22 cellular contexts compared by ENCODE assay signal in genomic region chr2:23453936-23454460, GRCh38.
A peak's percentile ranks its signal among the peaks of the same experiment; 100 is the strongest.
DNase-seq lines count a peak whose midpoint lies in the region; ATAC-seq, FAIRE-seq and TF ChIP-seq lines count a peak whose summit lies in the region.
"Had no signal": no experiment of that assay in that cellular context is flagged by ENCODE, and none has a peak within 500 bp of the region (broad histone marks: within the 10 kb centered on the region; RNA-seq: fewer than 3 reads in every experiment).

No MANE protein-coding gene starts in this region.

- ATAC-seq in HG02884 (IDR thresholded peaks at IDR 0.05; ENCODE audit: unreplicated experiment): no peak
- ATAC-seq: left cardiac atrium had no signal

- H3K9me3 ChIP-seq in SK-N-MC (ENCODE audit: low read depth, low read length): no peaks in the 10 kb centered on the region
- H3K9me3 ChIP-seq in prostate gland: no peaks in the 10 kb centered on the region

- TF ChIP-seq CTCF in D721Med (IDR thresholded peaks at IDR 0.05; ENCODE audit: insufficient read depth, missing control alignments) (no peak), prostate gland (IDR thresholded peaks at IDR 0.05) (no peak), Calu3 (IDR thresholded peaks at IDR 0.05; ENCODE audit: unreplicated experiment) (no peak), foreskin fibroblast (IDR thresholded peaks at IDR 0.05; ENCODE audit: low read depth, low read length) (no peak)

- WGBS in prostate gland: 57% methylated on average over 10 of the region's 10 CpGs

- FAIRE-seq in D721Med (lab: Jason Lieb, UNC): peak; percentile 48
- peak; percentile 41 for FAIRE-seq in islet of Langerhans (lab: Jason Lieb, UNC)
- FAIRE-seq: G401.6 had no signal

- H3K4me1 Mint-ChIP-seq in Calu3 (ENCODE audit: low read depth, unreplicated experiment): no peaks in the 10 kb centered on the region

- TF ChIP-seq POLR2A in prostate gland (IDR thresholded peaks at IDR 0.05): no peak

- no peaks in the 10 kb centered on the region for H3K27me3 Mint-ChIP-seq in Calu3 (ENCODE audit: unreplicated experiment)

- intact Hi-C loops in prostate gland (cut with DNase I): no loop called here
- intact Hi-C loops in Calu3 (cut with micrococcal nuclease; ENCODE audit: unreplicated experiment): no loop called here

- no peaks in the 10 kb centered on the region for H3K36me3 ChIP-seq in SK-N-MC (ENCODE audit: insufficient read depth, low read length)
- no peaks in the 10 kb centered on the region for H3K36me3 ChIP-seq in prostate gland
- H3K36me3 ChIP-seq: cardiac muscle cell had no signal

- no peaks in the 10 kb centered on the region for H3K9me3 Mint-ChIP-seq in Calu3 (ENCODE audit: low read depth, unreplicated experiment)
- H3K9me3 Mint-ChIP-seq: activated CD4-positive, alpha-beta T cell treated with anti-CD3 and anti-CD28 coated beads, Interleukin-2, amount 10 ng/mL, durations not matched to agents 7 days and 5 days; HFFc6; T-cell had no signal

- CTCF ChIA-PET in Calu3 (lab: Charles Lee): interaction anchor here (0.5 kb wide), 1 partner anchor 1001 kb away, joined by 6 read pairs; no protein-coding TSS in a partner anchor

- H3K4me1 ChIP-seq in prostate gland (replicated peaks): no peaks in the 10 kb centered on the region

- H3K4me3 Mint-ChIP-seq in Calu3 (ENCODE audit: low read depth, unreplicated experiment): no peak overlapping the region
- H3K4me3 Mint-ChIP-seq: activated CD4-positive, alpha-beta T cell treated with anti-CD3 and anti-CD28 coated beads, Interleukin-2, amount 10 ng/mL, durations not matched to agents 7 days and 5 days; HFFc6 had no signal

- no peaks in the 10 kb centered on the region for H3K36me3 Mint-ChIP-seq in Calu3 (ENCODE audit: insufficient read depth, unreplicated experiment)
- H3K36me3 Mint-ChIP-seq: CD14-positive monocyte, T-cell had no signal

- DNase-seq in D721Med (ENCODE audit: insufficient read length, low spot score) (peak; percentile 50), SK-N-MC (ENCODE audit: low read depth, low spot score) (no peak), prostate gland (ENCODE audit: low spot score) (no peak), mucosa of gallbladder (ENCODE audit: low spot score) (no peak), Calu3 (no peak), foreskin fibroblast (no peak)
- DNase-seq: activated CD4-positive, alpha-beta T cell treated with anti-CD3 and anti-CD28 coated beads, Interleukin-2, amount 10 ng/mL, durations not matched to agents 7 days and 5 days; activated gamma-delta T cell; HFFc6; left cardiac atrium; MM.1S; NCI-H146; NCI-H526 treated with DMSO at 0.1 percent for 48 hours; retina; SHP77 treated with DMSO at 0.1 percent for 48 hours; stimulated activated CD4-positive, alpha-beta T cell treated with anti-CD3 and anti-CD28 coated beads, Interleukin-12 subunit alpha, Interleukin-12 subunit beta, amount 100 ng/mL, for 4 hours; T-cell had no signal

- H3K4me3 ChIP-seq in SK-N-MC (peak overlapping the region; percentile 71), prostate gland (no peak overlapping the region), foreskin fibroblast (ENCODE audit: low read depth in 1 of 2, low read length in 2 of 2) (no peak overlapping the region)
- H3K4me3 ChIP-seq: cardiac muscle cell had no signal

- H3K9ac ChIP-seq in SK-N-MC (ENCODE audit: insufficient read length): peak overlapping the region; percentile 68

- BruUV-seq in Calu3 (replicated peaks; lab: Mats Ljungman, UMichigan): no TSS peak

- H3K27ac ChIP-seq in SK-N-MC (peak overlapping the region; percentile 92), prostate gland (peak overlapping the region; percentile 51 to 53)
- H3K27ac ChIP-seq: cardiac muscle cell had no signal

- no peak overlapping the region for H3K27ac Mint-ChIP-seq in Calu3 (ENCODE audit: unreplicated experiment)
- H3K27ac Mint-ChIP-seq: activated CD4-positive, alpha-beta T cell treated with anti-CD3 and anti-CD28 coated beads, Interleukin-2, amount 10 ng/mL, durations not matched to agents 7 days and 5 days; HFFc6; T-cell had no signal

- H3K27me3 ChIP-seq in prostate gland (replicated peaks; ENCODE audit: insufficient read depth): no peaks in the 10 kb centered on the region
- H3K27me3 ChIP-seq: cardiac muscle cell had no signal
